Comparison of ENCODE assay signal across 1 cellular context in genomic region chr16:85537795-85538401, GRCh38.
TF ChIP-seq lines count a peak whose summit lies in the region.

No MANE protein-coding gene starts in this region.

TF ChIP-seq in HepG2, 621 proteins besides CTCF, POLR2A, EP300 and RAD21 (continued from another document):
- TF ChIP-seq ZNF281 (CRISPR knock-in tag; IDR thresholded peaks at IDR 0.05; ENCODE audit: borderline replicate concordance) (no peak), BORCS8-MEF2B (CRISPR knock-in tag; IDR thresholded peaks at IDR 0.05) (0 out of 2 replicates have a peak, but pooled peaks have one; percentile 13), POLR2G (IDR thresholded peaks at IDR 0.05; ENCODE audit: low read depth, low read length) (no peak), AGO2 (optimal IDR thresholded peaks at IDR 0.05; ENCODE audit: low read depth, low read length) (peak; percentile 50), ZNF225 (CRISPR knock-in tag; IDR thresholded peaks at IDR 0.05) (no peak), ONECUT2 (CRISPR knock-in tag; IDR thresholded peaks at IDR 0.05) (no peak), ZBTB38 (CRISPR knock-in tag; IDR thresholded peaks at IDR 0.05) (peak; percentile 48; the same call in 1 of the 2 replicates), ZNF530 (CRISPR knock-in tag; IDR thresholded peaks at IDR 0.05; ENCODE audit: low read depth) (no peak), MYC (CRISPR knock-in tag; IDR thresholded peaks at IDR 0.05; ENCODE audit: borderline replicate concordance) (peak; percentile 12; the same call in 1 of the 2 replicates), ZNF563 (CRISPR knock-in tag; IDR thresholded peaks at IDR 0.05) (no peak), FOXM1 (CRISPR knock-in tag; IDR thresholded peaks at IDR 0.05) (no peak), MAX (IDR thresholded peaks at IDR 0.05) (peak; percentile 11), TBX2 (CRISPR knock-in tag; IDR thresholded peaks at IDR 0.05; ENCODE audit: borderline replicate concordance) (no peak), ZNF317 (CRISPR knock-in tag; IDR thresholded peaks at IDR 0.05) (0 out of 2 replicates have a peak, but pooled peaks have one; percentile 17), GMEB1 (CRISPR knock-in tag; IDR thresholded peaks at IDR 0.05; ENCODE audit: borderline replicate concordance) (no peak), ZNF780A (CRISPR knock-in tag; IDR thresholded peaks at IDR 0.05) (no peak), ZFP37 (CRISPR knock-in tag; IDR thresholded peaks at IDR 0.05; ENCODE audit: borderline replicate concordance) (0 out of 2 replicates have a peak, but pooled peaks have one; percentile 2), TMF1 (CRISPR knock-in tag; IDR thresholded peaks at IDR 0.05; ENCODE audit: low read depth) (0 out of 2 replicates have a peak, but pooled peaks have one; percentile 32), ZNF629 (CRISPR knock-in tag; conservative IDR thresholded peaks at IDR 0.05) (0 out of 2 replicates have a peak, but pooled peaks have one; percentile 19), CSRNP2 (CRISPR knock-in tag; conservative IDR thresholded peaks at IDR 0.05; ENCODE audit: low read depth) (no peak), PHF21A (CRISPR knock-in tag; IDR thresholded peaks at IDR 0.05) (peak; percentile 33; the same call in 1 of the 2 replicates), HNRNPLL (IDR thresholded peaks at IDR 0.05; ENCODE audit: low read depth, low read length, poor library complexity, severe bottlenecking) (peak; percentile 22), MYPOP (CRISPR knock-in tag; IDR thresholded peaks at IDR 0.05) (0 out of 2 replicates have a peak, but pooled peaks have one; percentile 15), NFIB (CRISPR knock-in tag; IDR thresholded peaks at IDR 0.05; ENCODE audit: borderline replicate concordance) (no peak), CCAR2 (optimal IDR thresholded peaks at IDR 0.05; ENCODE audit: low read depth, low read length) (no peak), ZNF687 (CRISPR knock-in tag; IDR thresholded peaks at IDR 0.05) (peak; percentile 5; the same call in 1 of the 2 replicates), ZBTB42 (CRISPR knock-in tag; IDR thresholded peaks at IDR 0.05) (0 out of 2 replicates have a peak, but pooled peaks have one; percentile 19), NBN (conservative IDR thresholded peaks at IDR 0.05) (no peak), ZNF781 (CRISPR knock-in tag; IDR thresholded peaks at IDR 0.05; ENCODE audit: borderline replicate concordance, not compliant biosample characterization) (peak; percentile 37), TSC22D2 (CRISPR knock-in tag; IDR thresholded peaks at IDR 0.05; ENCODE audit: borderline replicate concordance) (0 out of 2 replicates have a peak, but pooled peaks have one; percentile 2), ZNF816 (CRISPR knock-in tag; IDR thresholded peaks at IDR 0.05; ENCODE audit: borderline replicate concordance) (no peak), MLXIP (CRISPR knock-in tag; IDR thresholded peaks at IDR 0.05; ENCODE audit: borderline replicate concordance) (no peak), ZFY (CRISPR knock-in tag; IDR thresholded peaks at IDR 0.05) (peak; percentile 3; the same call in 1 of the 2 replicates), ZNF589 (CRISPR knock-in tag; conservative IDR thresholded peaks at IDR 0.05) (no peak), TAF1 (CRISPR knock-in tag; IDR thresholded peaks at IDR 0.05) (0 out of 2 replicates have a peak, but pooled peaks have one; percentile 20), ZNF720 (CRISPR knock-in tag; IDR thresholded peaks at IDR 0.05) (no peak), GZF1 (CRISPR knock-in tag; IDR thresholded peaks at IDR 0.05) (peak; percentile 57; the same call in 1 of the 2 replicates), HDAC1 (CRISPR knock-in tag; IDR thresholded peaks at IDR 0.05) (peak; percentile 34; the same call in 1 of the 2 replicates), NFAT5 (CRISPR knock-in tag; IDR thresholded peaks at IDR 0.05) (0 out of 2 replicates have a peak, but pooled peaks have one; percentile 16), NR2F2 (IDR thresholded peaks at IDR 0.05; ENCODE audit: borderline replicate concordance, low read depth) (no peak), ZNF292 (CRISPR knock-in tag; IDR thresholded peaks at IDR 0.05; ENCODE audit: borderline replicate concordance, low read depth) (0 out of 2 replicates have a peak, but pooled peaks have one; percentile 39)
TF ChIP-seq in HepG2: peak in this region for 29.
